8 cellular contexts compared by ENCODE assay signal in genomic region chr20:50957798-50958732, GRCh38. TPM values are rescaled to one million over a fixed set of nuclear protein-coding genes. Genes with fewer than 3 reads are reported as not detected.
DNase-seq lines count a peak whose midpoint lies in the region; ATAC-seq and TF ChIP-seq lines count a peak whose summit lies in the region.

DPM1 (minus strand) TSS chr20:50958532; CDS start chr20:50958523, 9 bp downstream.

- peak within 1 kb of the TSS; percentile 99 to 100 (median 100) for H3K27ac Mint-ChIP-seq in IgD-negative memory B cell
- H3K27ac Mint-ChIP-seq in activated T-cell treated with anti-CD3 and anti-CD28 coated beads, Interleukin-2, amount 50 U/mL, for 24 hours: peak within 1 kb of the TSS; percentile 100

- H3F3A ChIP-seq in PC-3 (ENCODE audit: low read length, unreplicated experiment): no peaks in the 10 kb centered on the region

- peak within 1 kb of the TSS; percentile 96 to 99 (median 99) for H3K4me3 Mint-ChIP-seq in IgD-negative memory B cell
- peak within 1 kb of the TSS; percentile 93 for H3K4me3 Mint-ChIP-seq in activated T-cell treated with anti-CD3 and anti-CD28 coated beads, Interleukin-2, amount 50 U/mL, for 24 hours

- H3K27me3 Mint-ChIP-seq in IgD-negative memory B cell: no peaks in the 10 kb centered on the region
- no peaks in the 10 kb centered on the region for H3K27me3 Mint-ChIP-seq in activated T-cell treated with anti-CD3 and anti-CD28 coated beads, Interleukin-2, amount 50 U/mL, for 24 hours

- H3K27ac ChIP-seq in PC-3 (ENCODE audit: low read length) (peak within 1 kb of the TSS; percentile 80), esophagus muscularis mucosa (replicated peaks in 1 of 4) (peak within 1 kb of the TSS; percentile 91 to 96 (median 92)), muscle layer of duodenum (ENCODE audit: low read length) (peak within 1 kb of the TSS; percentile 98)

- H3K9me2 ChIP-seq in PC-3 (replicated peaks; ENCODE audit: low read length): no peaks in the 10 kb centered on the region

- no peaks in the 10 kb centered on the region for H3K9me3 Mint-ChIP-seq in IgD-negative memory B cell
- no peaks in the 10 kb centered on the region for H3K9me3 Mint-ChIP-seq in activated T-cell treated with anti-CD3 and anti-CD28 coated beads, Interleukin-2, amount 50 U/mL, for 24 hours

- peak within 1 kb of the TSS; percentile 77 for H2AFZ ChIP-seq in PC-3 (ENCODE audit: low read length)

- DNase-seq in DMS 273 treated with DMSO at 0.1 percent for 48 hours (lab: John Stamatoyannopoulos, UW) (peak; percentile 95), PC-3 (peak; percentile 98), esophagus muscularis mucosa (ENCODE audit: extremely low spot score) (peak; percentile 96)
- peak; percentile 89 for DNase-seq in activated T-cell treated with anti-CD3 and anti-CD28 coated beads, Interleukin-2, amount 50 U/mL, for 24 hours
- DNase-seq in stimulated activated CD8-positive, alpha-beta memory T cell treated with anti-CD3 and anti-CD28 coated beads, Interleukin-7, amount 100 ng/mL, for 4 hours (ENCODE audit: low read depth in 2 of 2): peak; percentile 76 to 82

- H3K9me3 ChIP-seq in PC-3 (ENCODE audit: low read length): no peaks in the 10 kb centered on the region
- H3K9me3 ChIP-seq in esophagus muscularis mucosa: no peaks in the 10 kb centered on the region
- no peaks in the 10 kb centered on the region for H3K9me3 ChIP-seq in muscle layer of duodenum (ENCODE audit: control insufficient read depth in 1 of 2, low read length in 2 of 2)

- TF ChIP-seq POLR2A in esophagus muscularis mucosa (IDR thresholded peaks at IDR 0.05; ENCODE audit: low read depth): peak; percentile 82

- H3K4me1 Mint-ChIP-seq in IgD-negative memory B cell: peaks cover 13 to 32% (median 32%) of the 10 kb centered on the region in 3 donors
- H3K4me1 Mint-ChIP-seq in activated T-cell treated with anti-CD3 and anti-CD28 coated beads, Interleukin-2, amount 50 U/mL, for 24 hours (ENCODE audit: low read depth): peaks cover 72% of the 10 kb centered on the region

- H3K36me3 ChIP-seq in PC-3 (ENCODE audit: low read depth, low read length): peaks cover 35% of the 10 kb centered on the region
- H3K36me3 ChIP-seq in esophagus muscularis mucosa: peaks cover 0 to 32% (median 18%) of the 10 kb centered on the region in 4 donors
- peaks cover 0 to 36% of the 10 kb centered on the region in 2 donors for H3K36me3 ChIP-seq in muscle layer of duodenum (ENCODE audit: control insufficient read depth in 1 of 2, insufficient read depth in 2 of 2, low read length in 2 of 2)

- intact Hi-C loops in PC-3 (cut with micrococcal nuclease) (loop anchor here (1.0 kb wide), 1 partner anchor 22 kb away; no protein-coding TSS in a partner anchor), esophagus muscularis mucosa (cut with DNase I) (no loop called here)

- TF ChIP-seq CTCF in PC-3 (conservative IDR thresholded peaks at IDR 0.05; ENCODE audit: low read depth, low read length) (no peak), esophagus muscularis mucosa (IDR thresholded peaks at IDR 0.05) (peak in 1 of 3 experiments; percentile 5)

- H3K4me2 ChIP-seq in PC-3 (ENCODE audit: low read length): peak within 1 kb of the TSS; percentile 95

- TSS peak; percentile 55 for BruUV-seq in PC-3 (replicated peaks; lab: Mats Ljungman, UMichigan)

- POLR2A ChIA-PET in PC-3 (lab: Charles Lee; ENCODE audit: unreplicated experiment): interaction anchor here (0.6 to 1.4 kb wide), 9 partner anchors 18 to 1045 kb away, joined by 3 to 6 read pairs (median 3); partner anchors contain the start of genes ADNP and BCAS4

- CTCF ChIA-PET in PC-3 (lab: Charles Lee): interaction anchor here (0.5 to 1.8 kb wide), 4 partner anchors 24 to 333 kb away, joined by 3 to 8 read pairs (median 6); partner anchors contain the start of genes ADNP and BCAS4

- under 1% methylated on average over 43 of the region's 54 CpGs for WGBS in esophagus muscularis mucosa

- H4K20me1 ChIP-seq in PC-3 (ENCODE audit: low read length): peaks cover 56% of the 10 kb centered on the region

- peak within 1 kb of the TSS; percentile 87 for H3K9ac ChIP-seq in PC-3 (ENCODE audit: low read length)

- peak; percentile 78 for ATAC-seq in GM21528 (IDR thresholded peaks at IDR 0.05; ENCODE audit: low FRiP score, unreplicated experiment)
- ATAC-seq in PC-3: peak; percentile 77

- H3K79me2 ChIP-seq in PC-3 (ENCODE audit: low read length): peaks cover 90% of the 10 kb centered on the region

- TF ChIP-seq EP300 in esophagus muscularis mucosa (IDR thresholded peaks at IDR 0.05): no peak

- peaks cover 2% of the 10 kb centered on the region for H3K36me3 Mint-ChIP-seq in IgD-negative memory B cell
- H3K36me3 Mint-ChIP-seq in activated T-cell treated with anti-CD3 and anti-CD28 coated beads, Interleukin-2, amount 50 U/mL, for 24 hours (ENCODE audit: low read depth): peaks cover 90% of the 10 kb centered on the region

- H3K4me3 ChIP-seq in PC-3 (ENCODE audit: low read length) (peak within 1 kb of the TSS; percentile 92), esophagus muscularis mucosa (peak within 1 kb of the TSS; percentile 85 to 100 (median 92)), muscle layer of duodenum (ENCODE audit: low read depth in 1 of 2, low read length in 2 of 2) (peak within 1 kb of the TSS; percentile 95 to 99)

- H3K4me1 ChIP-seq in PC-3 (ENCODE audit: insufficient read depth, low read length) (peaks cover 39% of the 10 kb centered on the region), esophagus muscularis mucosa (peaks cover 39 to 61% (median 54%) of the 10 kb centered on the region in 4 donors), muscle layer of duodenum (ENCODE audit: control insufficient read depth in 1 of 2, insufficient read depth in 2 of 2, low read length in 2 of 2) (peaks cover 12 to 54% of the 10 kb centered on the region in 2 donors)

- H3K27me3 ChIP-seq in PC-3 (ENCODE audit: low read length) (no peaks in the 10 kb centered on the region), esophagus muscularis mucosa (no peaks in the 10 kb centered on the region), muscle layer of duodenum (ENCODE audit: low read depth, low read length) (no peaks in the 10 kb centered on the region)

RNA-seq across cellular contexts. Expression of gene DPM1, which starts in this region (rescaled TPM):
- polyA plus RNA-seq in IgD-negative memory B cell: 62.1 TPM
- total RNA-seq in PC-3 (2014; rRNA removed): 70.7 and 87.0 TPM in 2 replicates
- 10 to 100 TPM; 33.6 to 56.3 (median 41.7) TPM for total RNA-seq in esophagus muscularis mucosa

Comparison
In these comparisons a context has a peak if more than half of its experiments do, and no peak if none do; other contexts are left out.
1. Peak in every context shown above with its lines: DNase-seq, ATAC-seq, H3K4me3 ChIP-seq and H3K27ac ChIP-seq.